In the genomic region with DNA sequence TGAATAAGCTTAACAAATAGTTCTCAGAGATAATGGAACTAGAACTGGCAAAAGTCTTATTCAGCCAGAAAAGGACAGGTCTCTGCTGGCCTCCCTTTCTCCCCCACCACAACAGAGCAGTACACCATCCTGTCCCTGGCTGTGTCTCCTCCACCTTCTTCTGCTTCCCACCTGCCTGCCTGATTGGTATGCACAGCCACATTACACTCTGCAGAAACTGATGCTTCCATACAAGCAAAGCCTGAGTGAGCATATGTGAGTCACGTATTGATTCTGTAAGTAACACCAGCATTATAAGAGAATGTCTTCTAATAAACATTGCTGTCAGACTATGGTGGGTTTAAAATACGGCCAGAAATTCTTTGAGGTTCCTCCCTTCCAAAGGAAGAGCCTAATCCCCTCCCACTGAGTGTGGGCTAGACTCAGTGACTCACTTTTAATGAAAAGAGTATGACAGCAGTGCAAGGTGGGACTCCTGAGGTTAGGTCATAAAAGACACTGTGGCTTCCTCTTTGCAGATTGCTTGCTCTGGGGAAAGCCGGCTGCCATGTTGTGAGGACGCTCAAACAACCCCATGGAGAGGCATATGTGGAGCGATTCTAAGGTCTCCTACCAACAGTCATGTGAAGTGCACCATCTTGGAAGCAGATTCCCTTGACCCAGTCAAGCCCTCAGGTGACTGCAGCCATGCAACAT, we compare ENCODE assay signal across 17 cellular contexts. TPM values are rescaled to one million over a fixed set of nuclear protein-coding genes. Genes with fewer than 3 reads are reported as not detected.
DNase-seq lines count a peak whose midpoint lies in the region; ATAC-seq and TF ChIP-seq lines count a peak whose summit lies in the region.
"Had no signal": no experiment of that assay in that cellular context is flagged by ENCODE, and none has a peak within 500 bp of the region (broad histone marks: within the 10 kb centered on the region; RNA-seq: fewer than 3 reads in every experiment).

No MANE protein-coding gene starts in this region.

- ATAC-seq in activated naive CD4-positive, alpha-beta T cell treated with anti-CD3 and anti-CD28 coated beads, Interleukin-2, amount 50 U/mL, for 72 hours = peak; percentile 35 to 63
- ATAC-seq in Panc1 (no peak), esophagus mucosa (peak; percentile 30), HG03135 (IDR thresholded peaks at IDR 0.05; ENCODE audit: unreplicated experiment) (no peak), natural killer cell (no peak)
- peak; percentile 42 for ATAC-seq in stimulated activated effector memory CD8-positive, alpha-beta T cell treated with anti-CD3 and anti-CD28 coated beads, Interleukin-12 subunit alpha, Interleukin-12 subunit beta, amount 100 ng/mL, for 72 hours
- ATAC-seq: pancreas had no signal

- CTCF ChIA-PET in activated naive CD4-positive, alpha-beta T cell treated with anti-CD3 and anti-CD28 coated beads for 36 hours (lab: Charles Lee) = no interaction called here
- CTCF ChIA-PET in Panc1 (lab: Charles Lee) = no interaction called here

- in situ Hi-C loops in Panc1 (cut with HindIII; ENCODE audit: low pct_unique_long_range_greater_than_20kb, low sequenced_read_pairs) = no loop called here

- H3K27me3 Mint-ChIP-seq in activated naive CD4-positive, alpha-beta T cell treated with anti-CD3 and anti-CD28 coated beads for 36 hours (ENCODE audit: low read depth) = no peaks in the 10 kb centered on the region
- no peaks in the 10 kb centered on the region for H3K27me3 Mint-ChIP-seq in natural killer cell (ENCODE audit: low read depth in 2 of 2)
- H3K27me3 Mint-ChIP-seq: dendritic cell treated with granulocyte-macrophage colony-stimulating factor and Interleukin-4, amounts not matched to agents 40 ng/mL and 50 ng/mL, for 4 days had no signal

- H3K4me1 Mint-ChIP-seq in activated naive CD4-positive, alpha-beta T cell treated with anti-CD3 and anti-CD28 coated beads for 36 hours (ENCODE audit: low read depth) = no peaks in the 10 kb centered on the region
- peaks cover 12% of the 10 kb centered on the region for H3K4me1 Mint-ChIP-seq in stimulated activated effector memory CD8-positive, alpha-beta T cell treated with anti-CD3 and anti-CD28 coated beads, Interleukin-12 subunit alpha, Interleukin-12 subunit beta, amount 100 ng/mL, for 72 hours
- peaks cover 0 to 4% of the 10 kb centered on the region in 2 donors for H3K4me1 Mint-ChIP-seq in natural killer cell

- TF ChIP-seq CTCF in Panc1 (IDR thresholded peaks at IDR 0.05) (no peak), natural killer cell (IDR thresholded peaks at IDR 0.05) (no peak)

- peaks cover 13 to 36% of the 10 kb centered on the region in 2 donors for H3K36me3 Mint-ChIP-seq in activated naive CD4-positive, alpha-beta T cell treated with anti-CD3 and anti-CD28 coated beads, Interleukin-2, amount 50 U/mL, for 72 hours
- peaks cover 15% of the 10 kb centered on the region for H3K36me3 Mint-ChIP-seq in activated naive CD4-positive, alpha-beta T cell treated with anti-CD3 and anti-CD28 coated beads for 36 hours (ENCODE audit: low read depth)
- peaks cover 98% of the 10 kb centered on the region for H3K36me3 Mint-ChIP-seq in stimulated activated effector memory CD8-positive, alpha-beta T cell treated with anti-CD3 and anti-CD28 coated beads, Interleukin-12 subunit alpha, Interleukin-12 subunit beta, amount 100 ng/mL, for 72 hours
- peaks cover 28% of the 10 kb centered on the region for H3K36me3 Mint-ChIP-seq in natural killer cell

- H3K27ac Mint-ChIP-seq in activated naive CD4-positive, alpha-beta T cell treated with anti-CD3 and anti-CD28 coated beads, Interleukin-2, amount 50 U/mL, for 72 hours = no peak overlapping the region
- H3K27ac Mint-ChIP-seq in activated naive CD4-positive, alpha-beta T cell treated with anti-CD3 and anti-CD28 coated beads for 36 hours = no peak overlapping the region
- H3K27ac Mint-ChIP-seq in stimulated activated effector memory CD8-positive, alpha-beta T cell treated with anti-CD3 and anti-CD28 coated beads, Interleukin-12 subunit alpha, Interleukin-12 subunit beta, amount 100 ng/mL, for 72 hours = peak overlapping the region; percentile 54
- H3K27ac Mint-ChIP-seq in natural killer cell = peak overlapping the region in 1 of 2 donors; percentile 9

- H3K27me3 ChIP-seq in Panc1 (ENCODE audit: control insufficient read depth, insufficient read depth, low read length) = no peaks in the 10 kb centered on the region
- H3K27me3 ChIP-seq: pancreas, upper lobe of left lung had no signal

- no peaks in the 10 kb centered on the region for H3K9me3 Mint-ChIP-seq in activated naive CD4-positive, alpha-beta T cell treated with anti-CD3 and anti-CD28 coated beads, Interleukin-2, amount 50 U/mL, for 72 hours
- H3K9me3 Mint-ChIP-seq in activated naive CD4-positive, alpha-beta T cell treated with anti-CD3 and anti-CD28 coated beads for 36 hours = peaks cover 3% of the 10 kb centered on the region
- H3K9me3 Mint-ChIP-seq in stimulated activated effector memory CD8-positive, alpha-beta T cell treated with anti-CD3 and anti-CD28 coated beads, Interleukin-12 subunit alpha, Interleukin-12 subunit beta, amount 100 ng/mL, for 72 hours = no peaks in the 10 kb centered on the region
- H3K9me3 Mint-ChIP-seq in natural killer cell = no peaks in the 10 kb centered on the region

- H3K9me3 ChIP-seq in Panc1 (ENCODE audit: control insufficient read depth, insufficient read depth, low read depth, low read length) = no peaks in the 10 kb centered on the region
- H3K9me3 ChIP-seq: pancreas, upper lobe of left lung had no signal

- no peak overlapping the region for H3K4me3 Mint-ChIP-seq in activated naive CD4-positive, alpha-beta T cell treated with anti-CD3 and anti-CD28 coated beads for 36 hours
- H3K4me3 Mint-ChIP-seq in stimulated activated effector memory CD8-positive, alpha-beta T cell treated with anti-CD3 and anti-CD28 coated beads, Interleukin-12 subunit alpha, Interleukin-12 subunit beta, amount 100 ng/mL, for 72 hours = no peak overlapping the region
- H3K4me3 Mint-ChIP-seq in natural killer cell = no peak overlapping the region
- H3K4me3 Mint-ChIP-seq: dendritic cell treated with granulocyte-macrophage colony-stimulating factor and Interleukin-4, amounts not matched to agents 40 ng/mL and 50 ng/mL, for 4 days had no signal

- H3K4me3 ChIP-seq in Panc1 (ENCODE audit: low read depth in 2 of 2, low read length in 2 of 2) = no peak overlapping the region
- H3K4me3 ChIP-seq: pancreas, upper lobe of left lung had no signal

- peak overlapping the region; percentile 54; the same call in 1 of the 2 replicates for H3K27ac ChIP-seq in Panc1 (ENCODE audit: low read length)
- H3K27ac ChIP-seq: pancreas, upper lobe of left lung had no signal

- H3K36me3 ChIP-seq in Panc1 (ENCODE audit: control insufficient read depth, insufficient read depth, low read length) = peaks cover 83% of the 10 kb centered on the region

- POLR2A ChIA-PET in Panc1 (lab: Charles Lee) = no interaction called here

- TSS peak; percentile 2 for BruUV-seq in Panc1 (replicated peaks; lab: Mats Ljungman, UMichigan)

- H3K4me1 ChIP-seq in Panc1 (ENCODE audit: control insufficient read depth, insufficient read depth, low read length) = peaks cover 60% of the 10 kb centered on the region
- H3K4me1 ChIP-seq: pancreas, upper lobe of left lung had no signal

- DNase-seq in activated naive CD4-positive, alpha-beta T cell treated with anti-CD3 and anti-CD28 coated beads, Interleukin-2, amount 50 U/mL, for 72 hours (ENCODE audit: low spot score in 2 of 2) = no peak
- no peak for DNase-seq in activated naive CD4-positive, alpha-beta T cell treated with anti-CD3 and anti-CD28 coated beads for 36 hours
- DNase-seq in Panc1 (ENCODE audit: low read depth, low spot score) = no peak
- no peak for DNase-seq in stimulated activated effector memory CD8-positive, alpha-beta T cell treated with anti-CD3 and anti-CD28 coated beads, Interleukin-12 subunit alpha, Interleukin-12 subunit beta, amount 100 ng/mL, for 72 hours (ENCODE audit: low spot score in 2 of 2)
- DNase-seq in natural killer cell = no peak
- no peak for DNase-seq in NCI-H748 treated with DMSO at 0.1 percent for 48 hours (lab: John Stamatoyannopoulos, UW)
- DNase-seq: anterior cingulate cortex; COR-L47; hypothalamus; Kasumi-1; NCI-H446 treated with DMSO at 0.1 percent for 48 hours; pancreas; stimulated activated naive CD4-positive, alpha-beta T cell; upper lobe of left lung had no signal

- intact Hi-C loops in activated naive CD4-positive, alpha-beta T cell treated with anti-CD3 and anti-CD28 coated beads for 36 hours (cut with micrococcal nuclease) = no loop called here
- intact Hi-C loops in Panc1 (cut with micrococcal nuclease; ENCODE audit: unreplicated experiment) = loop anchor here (1.0 to 10.0 kb wide), 2 partner anchors 10 to 151 kb away; no protein-coding TSS in a partner anchor
- intact Hi-C loops in natural killer cell (cut with micrococcal nuclease) = no loop called here

RNA-seq across cellular contexts. Expression of a gene that starts 44.4 kb away (rescaled TPM):
- 10 to 100 TPM; 28.8 to 92.4 TPM for total RNA-seq in activated naive CD4-positive, alpha-beta T cell treated with anti-CD3 and anti-CD28 coated beads, Interleukin-2, amount 50 U/mL, for 72 hours
- 10 to 100 TPM; 16.9 to 18.0 TPM for total RNA-seq in activated naive CD4-positive, alpha-beta T cell treated with anti-CD3 and anti-CD28 coated beads for 36 hours
- total RNA-seq in Panc1 (2021; ENCODE audit: unreplicated experiment) = 1,903 TPM
- 1,847 TPM for polyA plus RNA-seq in Panc1 (2012; ENCODE audit: insufficient read length)
- total RNA-seq in esophagus mucosa = 2,122 TPM
- 100 to 1,000 TPM; 132 to 230 (median 155) TPM for total RNA-seq in natural killer cell

Comparison
In these comparisons a context has a peak if more than half of its experiments do, and no peak if none do; other contexts are left out.
1. ATAC-seq: peak in activated naive CD4-positive, alpha-beta T cell treated with anti-CD3 and anti-CD28 coated beads, Interleukin-2, amount 50 U/mL, for 72 hours (2 of 2), esophagus mucosa (single experiment) and stimulated activated effector memory CD8-positive, alpha-beta T cell treated with anti-CD3 and anti-CD28 coated beads, Interleukin-12 subunit alpha, Interleukin-12 subunit beta, amount 100 ng/mL, for 72 hours (single experiment); none in Panc1 (single experiment), HG03135 (single experiment) and natural killer cell (0 of 3).